In genomic region chr4:8592366-8593267, GRCh38 we compare ENCODE assay signal across 1 cellular context.
TF ChIP-seq lines count a peak whose summit lies in the region.

CPZ (plus strand) TSS chr4:8592765; CDS start chr4:8592834, 69 bp downstream.

TF ChIP-seq in SK-N-SH, 30 proteins besides CTCF, POLR2A, EP300 and RAD21 (continued from another document):
- TF ChIP-seq, protein P1, sequence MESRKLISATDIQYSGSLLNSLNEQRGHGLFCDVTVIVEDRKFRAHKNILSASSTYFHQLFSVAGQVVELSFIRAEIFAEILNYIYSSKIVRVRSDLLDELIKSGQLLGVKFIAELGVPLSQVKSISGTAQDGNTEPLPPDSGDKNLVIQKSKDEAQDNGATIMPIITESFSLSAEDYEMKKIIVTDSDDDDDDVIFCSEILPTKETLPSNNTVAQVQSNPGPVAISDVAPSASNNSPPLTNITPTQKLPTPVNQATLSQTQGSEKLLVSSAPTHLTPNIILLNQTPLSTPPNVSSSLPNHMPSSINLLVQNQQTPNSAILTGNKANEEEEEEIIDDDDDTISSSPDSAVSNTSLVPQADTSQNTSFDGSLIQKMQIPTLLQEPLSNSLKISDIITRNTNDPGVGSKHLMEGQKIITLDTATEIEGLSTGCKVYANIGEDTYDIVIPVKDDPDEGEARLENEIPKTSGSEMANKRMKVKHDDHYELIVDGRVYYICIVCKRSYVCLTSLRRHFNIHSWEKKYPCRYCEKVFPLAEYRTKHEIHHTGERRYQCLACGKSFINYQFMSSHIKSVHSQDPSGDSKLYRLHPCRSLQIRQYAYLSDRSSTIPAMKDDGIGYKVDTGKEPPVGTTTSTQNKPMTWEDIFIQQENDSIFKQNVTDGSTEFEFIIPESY (IDR thresholded peaks at IDR 0.05; ENCODE audit: borderline replicate concordance, low read depth) = no peak
- TF ChIP-seq TCF12 (IDR thresholded peaks at IDR 0.05) = no peak
- no peak for TF ChIP-seq TAF1 (IDR thresholded peaks at IDR 0.05; ENCODE audit: borderline replicate concordance, low read depth, low read length)
- no peak for TF ChIP-seq EZH2phosphoT487 (IDR thresholded peaks at IDR 0.05; ENCODE audit: borderline replicate concordance, low read depth)
- no peak for TF ChIP-seq MEF2A (IDR thresholded peaks at IDR 0.05; ENCODE audit: borderline replicate concordance, low read depth)
- TF ChIP-seq JUND (IDR thresholded peaks at IDR 0.05) = no peak
- TF ChIP-seq, protein P2, sequence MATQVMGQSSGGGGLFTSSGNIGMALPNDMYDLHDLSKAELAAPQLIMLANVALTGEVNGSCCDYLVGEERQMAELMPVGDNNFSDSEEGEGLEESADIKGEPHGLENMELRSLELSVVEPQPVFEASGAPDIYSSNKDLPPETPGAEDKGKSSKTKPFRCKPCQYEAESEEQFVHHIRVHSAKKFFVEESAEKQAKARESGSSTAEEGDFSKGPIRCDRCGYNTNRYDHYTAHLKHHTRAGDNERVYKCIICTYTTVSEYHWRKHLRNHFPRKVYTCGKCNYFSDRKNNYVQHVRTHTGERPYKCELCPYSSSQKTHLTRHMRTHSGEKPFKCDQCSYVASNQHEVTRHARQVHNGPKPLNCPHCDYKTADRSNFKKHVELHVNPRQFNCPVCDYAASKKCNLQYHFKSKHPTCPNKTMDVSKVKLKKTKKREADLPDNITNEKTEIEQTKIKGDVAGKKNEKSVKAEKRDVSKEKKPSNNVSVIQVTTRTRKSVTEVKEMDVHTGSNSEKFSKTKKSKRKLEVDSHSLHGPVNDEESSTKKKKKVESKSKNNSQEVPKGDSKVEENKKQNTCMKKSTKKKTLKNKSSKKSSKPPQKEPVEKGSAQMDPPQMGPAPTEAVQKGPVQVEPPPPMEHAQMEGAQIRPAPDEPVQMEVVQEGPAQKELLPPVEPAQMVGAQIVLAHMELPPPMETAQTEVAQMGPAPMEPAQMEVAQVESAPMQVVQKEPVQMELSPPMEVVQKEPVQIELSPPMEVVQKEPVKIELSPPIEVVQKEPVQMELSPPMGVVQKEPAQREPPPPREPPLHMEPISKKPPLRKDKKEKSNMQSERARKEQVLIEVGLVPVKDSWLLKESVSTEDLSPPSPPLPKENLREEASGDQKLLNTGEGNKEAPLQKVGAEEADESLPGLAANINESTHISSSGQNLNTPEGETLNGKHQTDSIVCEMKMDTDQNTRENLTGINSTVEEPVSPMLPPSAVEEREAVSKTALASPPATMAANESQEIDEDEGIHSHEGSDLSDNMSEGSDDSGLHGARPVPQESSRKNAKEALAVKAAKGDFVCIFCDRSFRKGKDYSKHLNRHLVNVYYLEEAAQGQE (IDR thresholded peaks at IDR 0.05; ENCODE audit: low read depth, low read length) = no peak
- TF ChIP-seq CHD2 (IDR thresholded peaks at IDR 0.05; ENCODE audit: low read length, partially characterized antibody) = no peak
